9 cellular contexts compared by ENCODE assay signal in the genomic region with DNA sequence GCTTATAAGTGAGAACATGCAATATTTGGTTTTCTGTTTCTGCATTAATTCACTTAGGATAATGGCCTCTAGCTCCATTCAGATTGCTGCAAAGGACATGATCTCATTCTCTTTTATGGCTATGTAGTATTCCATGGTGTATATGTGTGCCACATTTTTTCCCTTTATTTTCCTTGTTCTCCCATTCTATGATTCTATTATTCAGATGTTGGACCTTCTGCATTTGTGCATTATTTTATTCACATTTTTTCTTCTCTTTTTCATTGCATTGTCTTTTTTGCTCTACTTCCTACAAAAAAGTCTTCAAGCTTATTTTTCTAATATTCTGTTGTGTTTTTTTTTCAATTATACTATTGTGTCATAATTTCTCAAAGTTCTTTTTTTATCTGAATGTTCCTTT. TPM values are rescaled to one million over a fixed set of nuclear protein-coding genes. Genes with fewer than 3 reads are reported as not detected.
"Had no signal": no experiment of that assay in that cellular context is flagged by ENCODE, and none has a peak within 500 bp of the region (broad histone marks: within the 10 kb centered on the region; RNA-seq: fewer than 3 reads in every experiment).

No MANE protein-coding gene starts in this region.

- H3K4me3 ChIP-seq: GM12878 had no signal

- ATAC-seq: GM12878 had no signal

- DNase-seq: GDM1, GF-D8 had no signal

- FAIRE-seq: G401.6, GM12878, GM12891, GM12892, GM18507, GM19239 had no signal

RNA-seq across cellular contexts. Expression of a gene that starts 27.4 kb away (rescaled TPM):
- total RNA-seq: G401, GM12878 had no signal
- polyA plus RNA-seq: GM12878 had no signal

RNA-seq across cellular contexts. Expression of a gene that starts 49.2 kb away (rescaled TPM):
- total RNA-seq: G401, GM12878 had no signal
- polyA plus RNA-seq: GM12878 had no signal
